ENCODE assay signal across 8 cellular contexts in the genomic region with DNA sequence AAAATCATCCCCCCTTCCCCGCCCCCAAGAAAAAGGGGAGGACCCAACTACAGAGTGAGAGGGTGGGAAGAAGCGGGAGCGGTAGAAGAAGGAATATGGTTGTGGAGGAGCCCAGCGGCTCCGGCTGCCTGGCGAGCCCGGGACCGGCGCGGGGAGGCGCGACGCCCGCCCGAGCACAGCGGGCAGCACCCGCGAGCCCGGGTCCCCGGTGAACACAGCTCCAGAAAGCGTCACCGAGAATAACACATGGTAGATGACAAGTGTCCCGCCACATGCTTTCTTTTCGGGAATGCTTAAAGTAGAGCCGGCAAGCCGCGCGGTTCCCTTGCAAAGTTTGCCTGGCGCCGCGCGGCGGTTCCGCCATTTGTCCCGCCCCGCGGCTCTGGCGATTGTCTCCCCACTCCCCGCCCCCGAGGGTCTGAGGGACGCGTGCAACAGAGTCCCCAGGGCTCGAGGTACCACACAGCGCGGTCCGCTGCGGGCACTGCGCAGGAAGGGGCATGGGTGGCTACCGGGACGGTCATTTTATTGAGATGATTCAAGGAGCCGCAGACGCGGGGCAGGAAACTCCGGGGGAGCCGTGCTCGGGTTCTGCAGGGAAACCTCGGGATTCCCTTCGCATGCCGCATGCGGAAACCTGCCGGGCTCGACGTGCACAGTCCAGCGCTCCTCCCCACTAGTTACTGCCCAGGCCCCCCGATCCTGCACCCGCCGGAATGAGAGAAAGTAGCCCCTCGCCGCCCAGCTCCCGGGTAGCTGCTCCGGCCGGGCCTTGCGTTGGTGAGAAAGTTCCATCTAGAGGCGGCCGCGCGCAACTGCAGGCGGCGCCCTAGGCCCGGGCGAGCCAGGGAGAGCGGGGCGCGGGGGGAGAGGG. TPM values are rescaled to one million over a fixed set of nuclear protein-coding genes. Genes with fewer than 3 reads are reported as not detected.
DNase-seq lines count a peak whose midpoint lies in the region; ATAC-seq and TF ChIP-seq lines count a peak whose summit lies in the region.

No MANE protein-coding gene starts in this region.

- peak; percentile 52; the same call in 2 of the 3 replicates for ATAC-seq in DND-41 (ENCODE audit: insufficient read depth, low read depth)
- ATAC-seq in GM21529 (IDR thresholded peaks at IDR 0.05; ENCODE audit: unreplicated experiment), result peak; percentile 84

- 2% methylated on average over 59 to 69 of the region's 84 CpGs for WGBS in tibial nerve, 2 donors

- TF ChIP-seq CTCF in DND-41 (IDR thresholded peaks at IDR 0.05; ENCODE audit: borderline replicate concordance, extremely low read depth, low read length, poor library complexity, severe bottlenecking), result peak; percentile 34
- peak; percentile 79 to 99 (median 93) for TF ChIP-seq CTCF in tibial nerve (IDR thresholded peaks at IDR 0.05)

- TF ChIP-seq POLR2A in tibial nerve (IDR thresholded peaks at IDR 0.05), result no peak

- no peaks in the 10 kb centered on the region for H3K36me3 ChIP-seq in DND-41 (ENCODE audit: insufficient read depth, low read length)
- no peaks in the 10 kb centered on the region for H3K36me3 ChIP-seq in tibial nerve

- no peak overlapping the region for H3K9ac ChIP-seq in DND-41 (ENCODE audit: low read depth, low read length)

- H3K27ac ChIP-seq in DND-41 (ENCODE audit: low read length) (no peak overlapping the region), tibial nerve (peak overlapping the region; percentile 29 to 81 (median 36))

- H2AFZ ChIP-seq in DND-41 (ENCODE audit: low read depth, low read length), result no peak overlapping the region

- H3K4me1 ChIP-seq in DND-41 (ENCODE audit: insufficient read depth, low read length), result no peaks in the 10 kb centered on the region
- H3K4me1 ChIP-seq in tibial nerve, result peaks cover 0 to 34% (median 14%) of the 10 kb centered on the region in 4 donors

- H3K27me3 ChIP-seq in DND-41 (ENCODE audit: insufficient read depth, low read length, poor library complexity) (peaks cover 13% of the 10 kb centered on the region), tibial nerve (peaks cover 0 to 48% of the 10 kb centered on the region in 2 donors)

- TF ChIP-seq EP300 in tibial nerve (IDR thresholded peaks at IDR 0.05), result no peak

- H4K20me1 ChIP-seq in DND-41 (ENCODE audit: insufficient read depth, low read length), result no peaks in the 10 kb centered on the region

- DNase-seq in DND-41, result no peak
- DNase-seq in HuH-7.5 (ENCODE audit: low spot score), result peak; percentile 82
- DNase-seq in RPMI7951 (ENCODE audit: low read depth), result peak; percentile 41
- peak; percentile 68 for DNase-seq in activated naive CD4-positive, alpha-beta T cell treated with anti-CD3 and anti-CD28 coated beads, Interleukin-2, amount 50 U/mL, for 16 hours
- DNase-seq in glomerular visceral epithelial cell (ENCODE audit: extremely low spot score), result peak; percentile 49
- DNase-seq in occipital lobe (lab: John Stamatoyannopoulos, UW), result peak; percentile 62
- peak; percentile 35 to 46 for DNase-seq in tibial nerve (ENCODE audit: low spot score in 2 of 2)

- H3K9me3 ChIP-seq in DND-41 (ENCODE audit: insufficient read depth, low read length, severe bottlenecking) (no peaks in the 10 kb centered on the region), tibial nerve (no peaks in the 10 kb centered on the region)

- no peak overlapping the region for H3K4me3 ChIP-seq in DND-41 (ENCODE audit: low read depth in 1 of 2, low read length in 2 of 2)
- peak overlapping the region; percentile 48 to 94 (median 71) for H3K4me3 ChIP-seq in tibial nerve

- no peak overlapping the region for H3K4me2 ChIP-seq in DND-41 (ENCODE audit: insufficient read depth, low read length)

- no peaks in the 10 kb centered on the region for H3K79me2 ChIP-seq in DND-41 (ENCODE audit: insufficient read depth, low read length)

RNA-seq across cellular contexts. Expression of a gene that starts 0.8 kb away (rescaled TPM):
- not detected in 2 replicates for total RNA-seq in RPMI7951 (2014; rRNA removed; shearing (Covaris generic))
- total RNA-seq in occipital lobe (3.7 TPM), tibial nerve (1 to 10 TPM in 2 of 4 donors, under 1 TPM in 2; 0.59 to 1.5 (median 1.1) TPM)

Comparison
In these comparisons a context has a peak if more than half of its experiments do, and no peak if none do; other contexts are left out.
1. H3K4me3 ChIP-seq: peak in tibial nerve (4 of 4); none in DND-41 (0 of 2).